Comparison of ENCODE assay signal across 9 cellular contexts in genomic region chr6:161417712-161418457, GRCh38.
DNase-seq lines count a peak whose midpoint lies in the region; ATAC-seq and TF ChIP-seq lines count a peak whose summit lies in the region.
"Had no signal": no experiment of that assay in that cellular context is flagged by ENCODE, and none has a peak within 500 bp of the region (broad histone marks: within the 10 kb centered on the region; RNA-seq: fewer than 3 reads in every experiment).

No MANE protein-coding gene starts in this region.

- no TSS peak for BruUV-seq in MCF 10A (replicated peaks; lab: Mats Ljungman, UMichigan)

- H3K36me3 Mint-ChIP-seq in MCF 10A (ENCODE audit: insufficient read depth, unreplicated experiment) (no peaks in the 10 kb centered on the region), nephron progenitor cell (ENCODE audit: low read depth) (no peaks in the 10 kb centered on the region)

- TF ChIP-seq CTCF in MCF 10A (IDR thresholded peaks at IDR 0.05; ENCODE audit: unreplicated experiment) (no peak), nephron progenitor cell (IDR thresholded peaks at IDR 0.05) (no peak)

- DNase-seq in DMS 273 (lab: John Stamatoyannopoulos, UW; ENCODE audit: unreplicated experiment) (peak; percentile 93), HK-2 (ENCODE audit: unreplicated experiment) (peak; percentile 73), MCF 10A (ENCODE audit: unreplicated experiment) (peak; percentile 49), nephron progenitor cell (peak; percentile 37), SW480 (ENCODE audit: low spot score) (no peak), iPS-NIHi11 (ENCODE audit: low spot score) (no peak), SKM-1 treated with dmso at 0.1 percent for 144 hours (lab: John Stamatoyannopoulos, UW; ENCODE audit: unreplicated experiment) (no peak)
- DNase-seq: DMS79 treated with DMSO at 0.1 percent for 48 hours had no signal

- H3K4me3 Mint-ChIP-seq in MCF 10A (ENCODE audit: unreplicated experiment) (no peak overlapping the region), nephron progenitor cell (no peak overlapping the region)

- H3K4me1 Mint-ChIP-seq in MCF 10A (ENCODE audit: insufficient read depth, unreplicated experiment), result no peaks in the 10 kb centered on the region
- H3K4me1 Mint-ChIP-seq in nephron progenitor cell, result peaks cover 16% of the 10 kb centered on the region

- no peaks in the 10 kb centered on the region for H3K9me3 Mint-ChIP-seq in MCF 10A (ENCODE audit: unreplicated experiment)
- no peaks in the 10 kb centered on the region for H3K9me3 Mint-ChIP-seq in nephron progenitor cell

- ATAC-seq in HG03196 (IDR thresholded peaks at IDR 0.05; ENCODE audit: unreplicated experiment), result no peak

- intact Hi-C loops in MCF 10A (cut with micrococcal nuclease), result loop anchor here (1.0 to 5.0 kb wide), 4 partner anchors 24 to 277 kb away; no protein-coding TSS in a partner anchor

- no peaks in the 10 kb centered on the region for H3K27me3 Mint-ChIP-seq in MCF 10A (ENCODE audit: insufficient read depth, unreplicated experiment)
- peaks cover 14% of the 10 kb centered on the region for H3K27me3 Mint-ChIP-seq in nephron progenitor cell (ENCODE audit: low read depth, poor library complexity)

- POLR2A ChIA-PET in MCF 10A (lab: Yijun Ruan, JAX), result interaction anchor here (0.7 to 3.2 kb wide), 12 partner anchors 10 to 81 kb away, joined by 3 to 20 read pairs (median 4); no protein-coding TSS in a partner anchor

- CTCF ChIA-PET in MCF 10A (lab: Yijun Ruan, JAX), result interaction anchor here (0.5 to 7.0 kb wide), 49 partner anchors 8 to 1922 kb away, joined by 3 to 118 read pairs (median 4); no protein-coding TSS in a partner anchor

- H3K27ac Mint-ChIP-seq in MCF 10A (ENCODE audit: low read depth, unreplicated experiment) (no peak overlapping the region), nephron progenitor cell (peak overlapping the region; percentile 54)

Comparison
In these comparisons a context has a peak if more than half of its experiments do, and no peak if none do; other contexts are left out.
1. DNase-seq: peak in DMS 273 (single experiment), HK-2 (single experiment), MCF 10A (single experiment) and nephron progenitor cell (single experiment); none in SW480 (single experiment), iPS-NIHi11 (single experiment) and SKM-1 treated with dmso at 0.1 percent for 144 hours (single experiment).